19 cellular contexts compared by ENCODE assay signal in the genomic region with DNA sequence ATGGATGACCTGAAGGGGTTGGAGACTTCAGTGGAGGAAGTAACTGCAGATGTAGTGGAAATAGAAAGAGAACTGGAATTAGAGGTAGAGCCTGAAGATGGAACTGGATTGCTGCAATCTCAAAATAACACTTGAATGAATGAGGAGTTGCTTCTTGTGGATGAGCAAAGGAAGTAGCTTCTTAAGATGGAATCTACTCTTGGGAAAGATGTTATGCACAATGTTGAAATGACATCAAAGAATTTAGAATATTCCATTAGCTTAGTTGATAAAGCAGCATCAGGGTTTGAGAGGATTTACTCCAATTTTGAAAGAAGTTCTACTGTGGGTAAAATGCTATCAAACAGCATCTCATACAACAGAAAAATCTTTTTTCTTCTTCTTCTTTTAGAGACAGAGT.
DNase-seq lines count a peak whose midpoint lies in the region; TF ChIP-seq lines count a peak whose summit lies in the region.
"Had no signal": no experiment of that assay in that cellular context is flagged by ENCODE, and none has a peak within 500 bp of the region (broad histone marks: within the 10 kb centered on the region; RNA-seq: fewer than 3 reads in every experiment).

No MANE protein-coding gene starts in this region.

- no peak overlapping the region for H3K9ac ChIP-seq in adipocyte (ENCODE audit: low read length)

- DNase-seq in GM04503 (ENCODE audit: low read depth) (peak; percentile 14), adipocyte (ENCODE audit: low read depth) (peak; percentile 8), fibroblast of villous mesenchyme (ENCODE audit: low read depth) (peak; percentile 11), left ventricle myocardium inferior (no peak), SW 1271 (lab: John Stamatoyannopoulos, UW) (no peak), DMS79 treated with DMSO at 0.1 percent for 48 hours (lab: John Stamatoyannopoulos, UW) (no peak), adrenal gland (no peak)
- DNase-seq: BE2C; C1 segment of cervical spinal cord; CD4-positive, CD25-positive, alpha-beta regulatory T cell; CD8-positive, alpha-beta memory T cell; COR-L47; DMS 273 treated with DMSO at 0.1 percent for 48 hours; DMS53; GDM1; GOT3; KBM-7 had no signal

- intact Hi-C loops in left ventricle myocardium inferior (cut with micrococcal nuclease) (no loop called here), adrenal gland (cut with DNase I) (no loop called here)

- TF ChIP-seq CTCF in fibroblast of villous mesenchyme (IDR thresholded peaks at IDR 0.05; ENCODE audit: insufficient read depth, low read depth, low read length), result no peak
- no peak for TF ChIP-seq CTCF in left ventricle myocardium inferior (IDR thresholded peaks at IDR 0.05; ENCODE audit: borderline replicate concordance)
- no peak for TF ChIP-seq CTCF in adrenal gland (IDR thresholded peaks at IDR 0.05)

- H3K27ac ChIP-seq in left ventricle myocardium inferior (replicated peaks), result no peak overlapping the region
- H3K27ac ChIP-seq in adrenal gland, result no peak overlapping the region
- H3K27ac ChIP-seq: HL-60 had no signal

- H3K36me3 ChIP-seq in adipocyte (ENCODE audit: control insufficient read depth, insufficient read depth, low read length, severe bottlenecking), result no peaks in the 10 kb centered on the region
- no peaks in the 10 kb centered on the region for H3K36me3 ChIP-seq in left ventricle myocardium inferior
- H3K36me3 ChIP-seq in adrenal gland (replicated peaks in 1 of 2), result no peaks in the 10 kb centered on the region
- H3K36me3 ChIP-seq: BE2C, HAP-1 had no signal

- no peak overlapping the region for H3K4me3 ChIP-seq in adipocyte (ENCODE audit: low read length)
- no peak overlapping the region for H3K4me3 ChIP-seq in fibroblast of villous mesenchyme (ENCODE audit: low read depth, low read length)
- H3K4me3 ChIP-seq in left ventricle myocardium inferior, result no peak overlapping the region
- H3K4me3 ChIP-seq in adrenal gland, result no peak overlapping the region
- H3K4me3 ChIP-seq: HAP-1 had no signal

- no peak for TF ChIP-seq POLR2A in adrenal gland (IDR thresholded peaks at IDR 0.05)

- H3K9me3 ChIP-seq in adipocyte (ENCODE audit: control insufficient read depth, low read length) (no peaks in the 10 kb centered on the region), left ventricle myocardium inferior (replicated peaks) (no peaks in the 10 kb centered on the region), adrenal gland (replicated peaks in 1 of 3) (no peaks in the 10 kb centered on the region)
- H3K9me3 ChIP-seq: BE2C, HAP-1 had no signal

- no peaks in the 10 kb centered on the region for H3K27me3 ChIP-seq in adipocyte (replicated peaks; ENCODE audit: control insufficient read depth, insufficient read depth, low read length)
- no peaks in the 10 kb centered on the region for H3K27me3 ChIP-seq in left ventricle myocardium inferior (ENCODE audit: low read depth)
- no peaks in the 10 kb centered on the region for H3K27me3 ChIP-seq in adrenal gland
- H3K27me3 ChIP-seq: BE2C had no signal

- H3K4me1 ChIP-seq in adipocyte (ENCODE audit: control insufficient read depth, insufficient read depth, low read length) (no peaks in the 10 kb centered on the region), left ventricle myocardium inferior (no peaks in the 10 kb centered on the region), adrenal gland (replicated peaks in 1 of 2) (no peaks in the 10 kb centered on the region)
- H3K4me1 ChIP-seq: BE2C had no signal

Comparison
In these comparisons a context has a peak if more than half of its experiments do, and no peak if none do; other contexts are left out.
1. DNase-seq: peak in GM04503 (single experiment), adipocyte (single experiment) and fibroblast of villous mesenchyme (single experiment); none in left ventricle myocardium inferior (single experiment), SW 1271 (0 of 2), DMS79 treated with DMSO at 0.1 percent for 48 hours (single experiment) and adrenal gland (0 of 7).